ENCODE assay signal across 8 cellular contexts in genomic region chr14:45083979-45084722, GRCh38. TPM values are rescaled to one million over a fixed set of nuclear protein-coding genes. Genes with fewer than 3 reads are reported as not detected.
DNase-seq lines count a peak whose midpoint lies in the region; ATAC-seq, FAIRE-seq and TF ChIP-seq lines count a peak whose summit lies in the region.

Gene PRPF39, plus strand, starts transcription at chr14:45084116. Its CDS starts 11,124 bp downstream, at chr14:45095240.

- ATAC-seq in HG02798 (IDR thresholded peaks at IDR 0.05; ENCODE audit: poor library complexity, unreplicated experiment): peak; percentile 94

- H3K36me3 ChIP-seq in adipocyte (ENCODE audit: control insufficient read depth, insufficient read depth, low read length, severe bottlenecking) (no peaks in the 10 kb centered on the region), cardiac muscle cell (no peaks in the 10 kb centered on the region), parathyroid adenoma (ENCODE audit: control insufficient read depth, insufficient read depth, low read length) (no peaks in the 10 kb centered on the region), tibial artery (no peaks in the 10 kb centered on the region)

- H3K4me1 ChIP-seq in adipocyte (ENCODE audit: control insufficient read depth, insufficient read depth, low read length) (peaks cover 38% of the 10 kb centered on the region), cardiac muscle cell (ENCODE audit: low read depth) (peaks cover 20% of the 10 kb centered on the region), parathyroid adenoma (peaks cover 3% of the 10 kb centered on the region), tibial artery (peaks cover 0 to 47% (median 10%) of the 10 kb centered on the region in 4 donors)

- intact Hi-C loops in tibial artery (cut with DNase I; ENCODE audit: low total_unique reads): loop anchor here (2.0 to 5.0 kb wide), 2 partner anchors 51 to 122 kb away; partner anchors contain the start of genes FANCM, FKBP3, KLHL28 and TOGARAM1

- H3K4me2 ChIP-seq in parathyroid adenoma (ENCODE audit: low read length): peak within 1 kb of the TSS; percentile 93

- peak; percentile 95 for FAIRE-seq in GM12892 (lab: Jason Lieb, UNC)

- no peaks in the 10 kb centered on the region for H3K9me3 ChIP-seq in adipocyte (ENCODE audit: control insufficient read depth, low read length)
- no peaks in the 10 kb centered on the region for H3K9me3 ChIP-seq in cardiac muscle cell (ENCODE audit: low read depth)
- no peaks in the 10 kb centered on the region for H3K9me3 ChIP-seq in parathyroid adenoma (ENCODE audit: control insufficient read depth, low read length)
- H3K9me3 ChIP-seq in tibial artery: no peaks in the 10 kb centered on the region

- TF ChIP-seq POLR2A in GM12892 (IDR thresholded peaks at IDR 0.05; ENCODE audit: low read depth, low read length): peak; percentile 95

- H3K9ac ChIP-seq in adipocyte (ENCODE audit: low read length) (peak within 1 kb of the TSS; percentile 96), parathyroid adenoma (peak within 1 kb of the TSS; percentile 48)

- H3K79me2 ChIP-seq in parathyroid adenoma: peaks cover 28% of the 10 kb centered on the region

- peak; percentile 90 for DNase-seq in GM12892 (ENCODE audit: insufficient read length)
- peak; percentile 44 for DNase-seq in NCI-H1417 treated with DMSO at 0.1 percent for 48 hours (lab: John Stamatoyannopoulos, UW)
- DNase-seq in T follicular helper cell (ENCODE audit: low read depth): peak; percentile 92
- peak; percentile 98 for DNase-seq in adipocyte (ENCODE audit: low read depth)
- DNase-seq in cardiac muscle cell (ENCODE audit: low read depth in 1 of 2, low spot score in 1 of 2): peak; percentile 93 to 97
- DNase-seq in tibial artery: peak; percentile 92 to 97

- H3K27me3 ChIP-seq in adipocyte (replicated peaks; ENCODE audit: control insufficient read depth, insufficient read depth, low read length): no peaks in the 10 kb centered on the region
- no peaks in the 10 kb centered on the region for H3K27me3 ChIP-seq in cardiac muscle cell
- no peaks in the 10 kb centered on the region for H3K27me3 ChIP-seq in parathyroid adenoma (ENCODE audit: control insufficient read depth, insufficient read depth, low read length)
- H3K27me3 ChIP-seq in tibial artery: no peaks in the 10 kb centered on the region

- peak within 1 kb of the TSS; percentile 87 for H3K27ac ChIP-seq in cardiac muscle cell
- H3K27ac ChIP-seq in parathyroid adenoma: peak within 1 kb of the TSS; percentile 70
- H3K27ac ChIP-seq in tibial artery: peak within 1 kb of the TSS; percentile 79 to 86

- H3K4me3 ChIP-seq in adipocyte (ENCODE audit: low read length): peak within 1 kb of the TSS; percentile 97
- H3K4me3 ChIP-seq in cardiac muscle cell: peak within 1 kb of the TSS; percentile 76
- peak within 1 kb of the TSS; percentile 93 for H3K4me3 ChIP-seq in parathyroid adenoma (ENCODE audit: low read depth, low read length)
- peak within 1 kb of the TSS; percentile 60 to 90 for H3K4me3 ChIP-seq in tibial artery

- peak within 1 kb of the TSS; percentile 94 for H2AFZ ChIP-seq in parathyroid adenoma

- TF ChIP-seq CTCF in cardiac muscle cell (IDR thresholded peaks at IDR 0.05; ENCODE audit: low read depth, low read length) (no peak), parathyroid adenoma (IDR thresholded peaks at IDR 0.05) (no peak), tibial artery (IDR thresholded peaks at IDR 0.05) (no peak)

RNA-seq across cellular contexts. Expression of gene PRPF39, which starts in this region (rescaled TPM):
- 32.4 TPM for polyA plus RNA-seq in GM12892 (2012; ENCODE audit: missing spikeins)
- total RNA-seq in cardiac muscle cell: 30.0 and 40.7 TPM in 2 replicates
- polyA plus RNA-seq in cardiac muscle cell: 30.4 and 34.9 TPM in 2 replicates

Comparison
In these comparisons a context has a peak if more than half of its experiments do, and no peak if none do; other contexts are left out.
1. Peak in every context shown above with its lines: DNase-seq, ATAC-seq, H3K4me3 ChIP-seq and H3K27ac ChIP-seq.
2. DNase-seq: peak in every context shown above with its lines; median percentile 98 in adipocyte; 95 in cardiac muscle cell; 94 in tibial artery; 92 in T follicular helper cell; 90 in GM12892; 44 in NCI-H1417 treated with DMSO at 0.1 percent for 48 hours.